ENCODE assay signal across 7 cellular contexts in genomic region chr6:23980965-23981364, GRCh38.
"Had no signal": no experiment of that assay in that cellular context is flagged by ENCODE, and none has a peak within 500 bp of the region (broad histone marks: within the 10 kb centered on the region; RNA-seq: fewer than 3 reads in every experiment).

No MANE protein-coding gene starts in this region.

- H3K27me3 ChIP-seq: left lung had no signal

- DNase-seq: activated CD4-positive, alpha-beta T cell treated with anti-CD3 and anti-CD28 coated beads, Interleukin-2, amount 50 U/mL, for 1 hour; activated T-cell treated with anti-CD3 and anti-CD28 coated beads, Interleukin-2, amount 50 U/mL, for 1 hour; amniotic stem cell; immature natural killer cell; left lung; stimulated activated CD4-positive, alpha-beta T cell treated with anti-CD3 and anti-CD28 coated beads, Interleukin-2, amount 100 ng/mL, for 48 hours had no signal

- H3K4me1 ChIP-seq: left lung had no signal

- H3K27ac ChIP-seq: left lung, thoracic aorta had no signal

- ATAC-seq: left lung had no signal

- H3K4me3 ChIP-seq: left lung, thoracic aorta had no signal

- H3K36me3 ChIP-seq: left lung, thoracic aorta had no signal

- H3K9me3 ChIP-seq: left lung, thoracic aorta had no signal
